ENCODE assay signal across 1 cellular context in genomic region chr5:108381955-108382783, GRCh38.
TF ChIP-seq lines count a peak whose summit lies in the region.

Gene FBXL17, minus strand, starts transcription at chr5:108382098.

TF ChIP-seq in HepG2, 621 proteins besides CTCF, POLR2A, EP300 and RAD21 (continued from another document and continues in another):
- TF ChIP-seq USF2 (IDR thresholded peaks at IDR 0.05; ENCODE audit: low read depth, low read length) (0 out of 2 replicates have a peak, but pooled peaks have one; percentile 6), USF2 (CRISPR knock-in tag; IDR thresholded peaks at IDR 0.05; ENCODE audit: borderline replicate concordance) (peak; percentile 61), MED8 (CRISPR knock-in tag; IDR thresholded peaks at IDR 0.05; ENCODE audit: insufficient replicate concordance) (peak; percentile 62), ZNF275 (CRISPR knock-in tag; IDR thresholded peaks at IDR 0.05; ENCODE audit: borderline replicate concordance) (peak; percentile 69; the same call in 1 of the 2 replicates), ZNF20 (CRISPR knock-in tag; IDR thresholded peaks at IDR 0.05) (no peak; the same call in 1 of the 2 replicates), GABPA (IDR thresholded peaks at IDR 0.05; ENCODE audit: low read depth, low read length) (peak; percentile 80), GABPA (CRISPR knock-in tag; IDR thresholded peaks at IDR 0.05; ENCODE audit: low read depth) (peak; percentile 94), ZNF101 (CRISPR knock-in tag; IDR thresholded peaks at IDR 0.05; ENCODE audit: borderline replicate concordance, low read depth) (peak; percentile 61; the same call in 1 of the 2 replicates), TIGD3 (CRISPR knock-in tag; IDR thresholded peaks at IDR 0.05; ENCODE audit: borderline replicate concordance) (peak; percentile 36; the same call in 1 of the 2 replicates), SPEN (CRISPR knock-in tag; IDR thresholded peaks at IDR 0.05; ENCODE audit: low read depth) (peak; percentile 77), MXD3 (CRISPR knock-in tag; IDR thresholded peaks at IDR 0.05) (peak; percentile 92), ZNF883 (CRISPR knock-in tag; IDR thresholded peaks at IDR 0.05; ENCODE audit: not compliant biosample characterization) (peak; percentile 93), HNRNPH1 (optimal IDR thresholded peaks at IDR 0.05; ENCODE audit: low read depth, low read length) (no peak), MED13 (CRISPR knock-in tag; IDR thresholded peaks at IDR 0.05) (peak; percentile 76; the same call in 1 of the 2 replicates), ZNF567 (CRISPR knock-in tag; IDR thresholded peaks at IDR 0.05; ENCODE audit: borderline replicate concordance) (no peak; the same call in 1 of the 2 replicates), ATF7 (IDR thresholded peaks at IDR 0.05) (no peak), ATF7 (CRISPR knock-in tag; IDR thresholded peaks at IDR 0.05) (peak; percentile 72; the same call in 1 of the 2 replicates), THYN1 (CRISPR knock-in tag; IDR thresholded peaks at IDR 0.05; ENCODE audit: borderline replicate concordance, low read depth) (no peak), BATF2 (CRISPR knock-in tag; IDR thresholded peaks at IDR 0.05) (peak; percentile 71; the same call in 1 of the 2 replicates), ZNF430 (CRISPR knock-in tag; IDR thresholded peaks at IDR 0.05) (0 out of 2 replicates have a peak, but pooled peaks have one; percentile 23), FOXO4 (CRISPR knock-in tag; conservative IDR thresholded peaks at IDR 0.05) (no peak), MAF1 (CRISPR knock-in tag; IDR thresholded peaks at IDR 0.05; ENCODE audit: borderline replicate concordance) (peak; percentile 90), TBL1XR1 (IDR thresholded peaks at IDR 0.05; ENCODE audit: borderline replicate concordance, low read length, partially characterized antibody) (peak; percentile 48), JDP2 (CRISPR knock-in tag; IDR thresholded peaks at IDR 0.05; ENCODE audit: borderline replicate concordance) (no peak; the same call in 1 of the 2 replicates), ZNF512B (CRISPR knock-in tag; IDR thresholded peaks at IDR 0.05; ENCODE audit: borderline replicate concordance) (no peak), DMAP1 (CRISPR knock-in tag; IDR thresholded peaks at IDR 0.05) (peak; percentile 52; the same call in 1 of the 2 replicates), ZBTB14 (CRISPR knock-in tag; IDR thresholded peaks at IDR 0.05) (peak; percentile 95), ZKSCAN1 (IDR thresholded peaks at IDR 0.05; ENCODE audit: low read length) (no peak), RFX5 (IDR thresholded peaks at IDR 0.05; ENCODE audit: low read depth, low read length) (peak; percentile 68), FOXA1 (IDR thresholded peaks at IDR 0.05) (no peak), FOXA1 (CRISPR knock-in tag; IDR thresholded peaks at IDR 0.05) (peak; percentile 76), ZNF569 (CRISPR knock-in tag; IDR thresholded peaks at IDR 0.05; ENCODE audit: borderline replicate concordance) (peak; percentile 77; the same call in 1 of the 2 replicates), GATAD1 (CRISPR knock-in tag; IDR thresholded peaks at IDR 0.05) (peak; percentile 82), MYC (CRISPR knock-in tag; IDR thresholded peaks at IDR 0.05; ENCODE audit: borderline replicate concordance) (peak; percentile 75), MYNN (CRISPR knock-in tag; IDR thresholded peaks at IDR 0.05; ENCODE audit: low read depth) (peak; percentile 73; the same call in 1 of the 2 replicates), SIX4 (CRISPR knock-in tag; IDR thresholded peaks at IDR 0.05) (peak; percentile 63; the same call in 1 of the 2 replicates), ZNF710 (CRISPR knock-in tag; IDR thresholded peaks at IDR 0.05; ENCODE audit: borderline replicate concordance) (peak; percentile 25; the same call in 1 of the 2 replicates), ZNF503 (CRISPR knock-in tag; IDR thresholded peaks at IDR 0.05) (peak; percentile 72), MNT (IDR thresholded peaks at IDR 0.05) (no peak), ZNF383 (CRISPR knock-in tag; IDR thresholded peaks at IDR 0.05; ENCODE audit: borderline replicate concordance) (0 out of 2 replicates have a peak, but pooled peaks have one; percentile 29), PHF5A (CRISPR knock-in tag; IDR thresholded peaks at IDR 0.05; ENCODE audit: low read depth, unreplicated experiment) (peak; percentile 76)
